ENCODE assay signal across 1 cellular context in the genomic region with DNA sequence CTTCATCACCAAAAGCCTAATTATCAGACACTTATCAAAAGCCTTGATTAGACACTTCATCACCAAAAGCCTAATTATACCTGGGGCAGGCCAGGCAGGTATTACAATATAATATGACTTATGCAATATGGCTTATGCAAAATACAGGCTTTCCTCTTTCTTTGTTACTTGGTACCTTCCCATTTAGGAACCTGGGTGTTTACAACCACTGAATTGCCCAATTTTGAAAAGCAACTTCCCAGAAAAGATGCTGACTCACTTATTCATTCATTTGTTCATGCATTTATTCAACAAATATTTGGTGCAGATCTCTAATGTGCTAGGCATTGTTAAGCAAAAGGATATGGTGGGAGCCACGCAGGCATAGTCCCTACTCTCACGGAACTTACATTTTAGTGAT.
A peak's percentile ranks its signal among the peaks of the same experiment; 100 is the strongest.
TF ChIP-seq lines count a peak whose summit lies in the region.

No MANE protein-coding gene starts in this region.

TF ChIP-seq in K562, 482 proteins besides CTCF, POLR2A, EP300 and RAD21:
- no peak for TF ChIP-seq FOS (IDR thresholded peaks at IDR 0.05; ENCODE audit: extremely low read depth, insufficient read length)
- TF ChIP-seq MAFF (IDR thresholded peaks at IDR 0.05; ENCODE audit: low read length): peak; percentile 39; the same call in 1 of the 2 replicates
- TF ChIP-seq NFE2 (IDR thresholded peaks at IDR 0.05; ENCODE audit: low read depth): peak; percentile 72
- TF ChIP-seq CEBPG (CRISPR knock-in tag; IDR thresholded peaks at IDR 0.05): no peak
- peak; percentile 54 to 75 for TF ChIP-seq CEBPG (tag; conservative IDR thresholded peaks at IDR 0.05 in 1 of 2, IDR thresholded peaks at IDR 0.05 in 1 of 2)
- TF ChIP-seq NFYB (IDR thresholded peaks at IDR 0.05; ENCODE audit: extremely low read depth, insufficient read length): no peak
- TF ChIP-seq, protein P1, sequence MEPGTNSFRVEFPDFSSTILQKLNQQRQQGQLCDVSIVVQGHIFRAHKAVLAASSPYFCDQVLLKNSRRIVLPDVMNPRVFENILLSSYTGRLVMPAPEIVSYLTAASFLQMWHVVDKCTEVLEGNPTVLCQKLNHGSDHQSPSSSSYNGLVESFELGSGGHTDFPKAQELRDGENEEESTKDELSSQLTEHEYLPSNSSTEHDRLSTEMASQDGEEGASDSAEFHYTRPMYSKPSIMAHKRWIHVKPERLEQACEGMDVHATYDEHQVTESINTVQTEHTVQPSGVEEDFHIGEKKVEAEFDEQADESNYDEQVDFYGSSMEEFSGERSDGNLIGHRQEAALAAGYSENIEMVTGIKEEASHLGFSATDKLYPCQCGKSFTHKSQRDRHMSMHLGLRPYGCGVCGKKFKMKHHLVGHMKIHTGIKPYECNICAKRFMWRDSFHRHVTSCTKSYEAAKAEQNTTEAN (CRISPR knock-in tag; IDR thresholded peaks at IDR 0.05): no peak
- TF ChIP-seq NFRKB (IDR thresholded peaks at IDR 0.05; ENCODE audit: low read depth): no peak
- no peak for TF ChIP-seq ZNF354B (CRISPR knock-in tag; IDR thresholded peaks at IDR 0.05)
- TF ChIP-seq ZNF695 (CRISPR knock-in tag; IDR thresholded peaks at IDR 0.05): no peak
- TF ChIP-seq, protein P2, sequence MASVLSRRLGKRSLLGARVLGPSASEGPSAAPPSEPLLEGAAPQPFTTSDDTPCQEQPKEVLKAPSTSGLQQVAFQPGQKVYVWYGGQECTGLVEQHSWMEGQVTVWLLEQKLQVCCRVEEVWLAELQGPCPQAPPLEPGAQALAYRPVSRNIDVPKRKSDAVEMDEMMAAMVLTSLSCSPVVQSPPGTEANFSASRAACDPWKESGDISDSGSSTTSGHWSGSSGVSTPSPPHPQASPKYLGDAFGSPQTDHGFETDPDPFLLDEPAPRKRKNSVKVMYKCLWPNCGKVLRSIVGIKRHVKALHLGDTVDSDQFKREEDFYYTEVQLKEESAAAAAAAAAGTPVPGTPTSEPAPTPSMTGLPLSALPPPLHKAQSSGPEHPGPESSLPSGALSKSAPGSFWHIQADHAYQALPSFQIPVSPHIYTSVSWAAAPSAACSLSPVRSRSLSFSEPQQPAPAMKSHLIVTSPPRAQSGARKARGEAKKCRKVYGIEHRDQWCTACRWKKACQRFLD (CRISPR knock-in tag; IDR thresholded peaks at IDR 0.05): 0 out of 2 replicates have a peak, but pooled peaks have one; percentile 38
- peak; percentile 93 for TF ChIP-seq ZNF24 (IDR thresholded peaks at IDR 0.05)
- TF ChIP-seq MAFK (IDR thresholded peaks at IDR 0.05; ENCODE audit: low read length): peak; percentile 34
- TF ChIP-seq ZNF316 (IDR thresholded peaks at IDR 0.05): peak; percentile 72
- no peak for TF ChIP-seq CHD4 (IDR thresholded peaks at IDR 0.05; ENCODE audit: insufficient read depth, insufficient replicate concordance, low read depth, low read length, poor library complexity, severe bottlenecking)
- no peak for TF ChIP-seq XRCC4 (IDR thresholded peaks at IDR 0.05; ENCODE audit: extremely low read depth, insufficient read depth, insufficient read length)
- TF ChIP-seq C11orf30 (IDR thresholded peaks at IDR 0.05; ENCODE audit: low read depth): peak; percentile 72
